ENCODE assay signal across 20 cellular contexts in genomic region chr5:17378346-17378984, GRCh38.
DNase-seq lines count a peak whose midpoint lies in the region; ATAC-seq and TF ChIP-seq lines count a peak whose summit lies in the region.
"Had no signal": no experiment of that assay in that cellular context is flagged by ENCODE, and none has a peak within 500 bp of the region (broad histone marks: within the 10 kb centered on the region; RNA-seq: fewer than 3 reads in every experiment).

No MANE protein-coding gene starts in this region.

- peak overlapping the region in 3 of 5 experiments; percentile 12 to 43 (median 29) for H3K27ac Mint-ChIP-seq in brain
- no peak overlapping the region for H3K27ac Mint-ChIP-seq in activated T-helper 17 cell treated with anti-CD3 and anti-CD28 coated beads, Interleukin-2, amount 50 U/mL, for 72 hours
- H3K27ac Mint-ChIP-seq: activated CD4-positive, alpha-beta T cell treated with anti-CD3 and anti-CD28 coated beads, Interleukin-2, amount 10 ng/mL, durations not matched to agents 24 days and 14 days; activated naive CD8-positive, alpha-beta T cell treated with anti-CD3 and anti-CD28 coated beads, Interleukin-2, amount 10 ng/mL, durations not matched to agents 7 days and 5 days; activated T-cell treated with anti-CD3 and anti-CD28 coated beads, Interleukin-2, amount 50 U/mL, for 24 hours had no signal

- DNase-seq in AG04449 (ENCODE audit: low read depth, low spot score): peak; percentile 41
- peak; percentile 72 for DNase-seq in H4 (ENCODE audit: low spot score)
- peak; percentile 90 for DNase-seq in iris pigment epithelial cell (ENCODE audit: low read depth)
- DNase-seq in activated naive CD4-positive, alpha-beta T cell (lab: John Stamatoyannopoulos, UW): no peak
- DNase-seq: activated CD4-positive, alpha-beta T cell treated with anti-CD3 and anti-CD28 coated beads, Interleukin-2, amount 10 ng/mL, durations not matched to agents 24 days and 14 days; activated naive CD8-positive, alpha-beta T cell treated with anti-CD3 and anti-CD28 coated beads, Interleukin-2, amount 10 ng/mL, durations not matched to agents 7 days and 5 days; activated T-cell treated with anti-CD3 and anti-CD28 coated beads, Interleukin-2, amount 50 U/mL, for 24 hours; colonic mucosa; hippocampal formation; Karpas-422; kidney glomerular epithelial cell; mucosa of descending colon; occipital lobe; T1000; upper lobe of left lung had no signal

- CTCF ChIA-PET in AG04449 (lab: Yijun Ruan, JAX): interaction anchor here (0.7 to 2.1 kb wide), 2 partner anchors 10 to 162 kb away, joined by 4 to 13 read pairs; partner anchors contain the start of gene BASP1

- H3K4me3 Mint-ChIP-seq in brain: no peak overlapping the region
- no peak overlapping the region for H3K4me3 Mint-ChIP-seq in activated T-helper 17 cell treated with anti-CD3 and anti-CD28 coated beads, Interleukin-2, amount 50 U/mL, for 72 hours
- H3K4me3 Mint-ChIP-seq: activated CD4-positive, alpha-beta T cell treated with anti-CD3 and anti-CD28 coated beads, Interleukin-2, amount 10 ng/mL, durations not matched to agents 24 days and 14 days; activated naive CD8-positive, alpha-beta T cell treated with anti-CD3 and anti-CD28 coated beads, Interleukin-2, amount 10 ng/mL, durations not matched to agents 7 days and 5 days; activated T-cell treated with anti-CD3 and anti-CD28 coated beads, Interleukin-2, amount 50 U/mL, for 24 hours had no signal

- TF ChIP-seq CTCF in AG04449 (IDR thresholded peaks at IDR 0.05; ENCODE audit: insufficient read depth, low read length, missing control alignments): no peak
- no peak for TF ChIP-seq CTCF in brain (conservative IDR thresholded peaks at IDR 0.05)

- H3K27me3 Mint-ChIP-seq in brain: no peaks in the 10 kb centered on the region
- H3K27me3 Mint-ChIP-seq in activated T-helper 17 cell treated with anti-CD3 and anti-CD28 coated beads, Interleukin-2, amount 50 U/mL, for 72 hours: no peaks in the 10 kb centered on the region
- H3K27me3 Mint-ChIP-seq: activated CD4-positive, alpha-beta T cell treated with anti-CD3 and anti-CD28 coated beads, Interleukin-2, amount 10 ng/mL, durations not matched to agents 24 days and 14 days; activated naive CD8-positive, alpha-beta T cell treated with anti-CD3 and anti-CD28 coated beads, Interleukin-2, amount 10 ng/mL, durations not matched to agents 7 days and 5 days; activated T-cell treated with anti-CD3 and anti-CD28 coated beads, Interleukin-2, amount 50 U/mL, for 24 hours had no signal

- POLR2A ChIA-PET in AG04449 (lab: Yijun Ruan, JAX): no interaction called here

- peaks cover 73% of the 10 kb centered on the region for H3K4me1 Mint-ChIP-seq in brain
- no peaks in the 10 kb centered on the region for H3K4me1 Mint-ChIP-seq in activated T-helper 17 cell treated with anti-CD3 and anti-CD28 coated beads, Interleukin-2, amount 50 U/mL, for 72 hours
- H3K4me1 Mint-ChIP-seq: activated CD4-positive, alpha-beta T cell treated with anti-CD3 and anti-CD28 coated beads, Interleukin-2, amount 10 ng/mL, durations not matched to agents 24 days and 14 days; activated naive CD8-positive, alpha-beta T cell treated with anti-CD3 and anti-CD28 coated beads, Interleukin-2, amount 10 ng/mL, durations not matched to agents 7 days and 5 days had no signal

- no peak overlapping the region for H3K4me3 ChIP-seq in AG04449 (ENCODE audit: low read depth, low read length)
- H3K4me3 ChIP-seq: colonic mucosa, mucosa of descending colon, upper lobe of left lung had no signal

- peaks cover 0 to 7% (median under 1%) of the 10 kb centered on the region in 5 experiments for H3K9me3 Mint-ChIP-seq in brain
- no peaks in the 10 kb centered on the region for H3K9me3 Mint-ChIP-seq in activated T-helper 17 cell treated with anti-CD3 and anti-CD28 coated beads, Interleukin-2, amount 50 U/mL, for 72 hours

- no peak for ATAC-seq in activated T-helper 17 cell treated with anti-CD3 and anti-CD28 coated beads, Interleukin-2, amount 50 U/mL, for 72 hours (replicated peaks)
- ATAC-seq in HG03175 (IDR thresholded peaks at IDR 0.05; ENCODE audit: unreplicated experiment) (no peak), GM18909 (IDR thresholded peaks at IDR 0.05; ENCODE audit: poor library complexity, unreplicated experiment) (no peak)
- ATAC-seq: mucosa of descending colon, Right ventricle myocardium inferior had no signal

- no peaks in the 10 kb centered on the region for H3K36me3 Mint-ChIP-seq in brain
- H3K36me3 Mint-ChIP-seq in activated T-helper 17 cell treated with anti-CD3 and anti-CD28 coated beads, Interleukin-2, amount 50 U/mL, for 72 hours (ENCODE audit: low read depth): no peaks in the 10 kb centered on the region
- H3K36me3 Mint-ChIP-seq: activated naive CD8-positive, alpha-beta T cell treated with anti-CD3 and anti-CD28 coated beads, Interleukin-2, amount 10 ng/mL, durations not matched to agents 7 days and 5 days had no signal

Comparison
In these comparisons a context has a peak if more than half of its experiments do, and no peak if none do; other contexts are left out.
1. DNase-seq: peak in AG04449 (single experiment), H4 (single experiment) and iris pigment epithelial cell (single experiment); none in activated naive CD4-positive, alpha-beta T cell (0 of 4).